In the genomic region with DNA sequence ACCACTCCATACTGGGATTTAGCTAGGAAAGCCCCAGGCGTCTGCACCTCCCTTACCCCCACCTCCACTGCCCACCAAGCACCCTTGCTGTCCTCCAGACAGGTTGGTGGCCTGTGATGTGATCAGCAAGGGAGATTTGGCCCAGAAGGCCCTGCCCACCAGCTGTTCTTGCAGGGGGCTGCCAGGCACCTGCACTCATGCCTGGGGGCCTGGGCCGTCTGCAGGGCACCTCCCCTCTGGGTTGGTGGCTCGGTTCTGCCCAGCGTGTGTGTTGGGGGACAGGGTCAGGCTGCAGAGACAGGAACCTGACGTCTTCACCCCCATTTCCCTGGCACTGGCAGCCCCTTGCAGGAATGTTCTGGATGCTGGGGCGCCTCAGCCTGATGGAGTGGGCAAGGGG, we compare ENCODE assay signal across 22 cellular contexts. TPM values are rescaled to one million over a fixed set of nuclear protein-coding genes. Genes with fewer than 3 reads are reported as not detected.
DNase-seq lines count a peak whose midpoint lies in the region; ATAC-seq and TF ChIP-seq lines count a peak whose summit lies in the region.
"Had no signal": no experiment of that assay in that cellular context is flagged by ENCODE, and none has a peak within 500 bp of the region (broad histone marks: within the 10 kb centered on the region; RNA-seq: fewer than 3 reads in every experiment).

No MANE protein-coding gene starts in this region.

- ATAC-seq in activated T-cell treated with anti-CD3 and anti-CD28 coated beads, Interleukin-2, amount 50 U/mL, for 4 hours = no peak
- ATAC-seq in HG02870 (IDR thresholded peaks at IDR 0.05; ENCODE audit: unreplicated experiment) = no peak
- ATAC-seq: A549, lower lobe of right lung had no signal

- no peak overlapping the region for H3K4me3 ChIP-seq in WERI-Rb-1 (ENCODE audit: low read depth, low read length)
- H3K4me3 ChIP-seq in stomach smooth muscle (ENCODE audit: low read length in 2 of 2) = no peak overlapping the region
- H3K4me3 ChIP-seq: A549, lower lobe of right lung had no signal

- H3K36me3 ChIP-seq in WERI-Rb-1 = peaks cover 3% of the 10 kb centered on the region; the same call in 1 of the 2 replicates
- H3K36me3 ChIP-seq in stomach smooth muscle (ENCODE audit: control insufficient read depth in 2 of 2, insufficient read depth in 2 of 2, low read length in 2 of 2) = peaks cover 0 to 2% of the 10 kb centered on the region in 2 donors
- H3K36me3 ChIP-seq: lower lobe of right lung had no signal

- no peak overlapping the region for H3K4me3 Mint-ChIP-seq in activated T-cell treated with anti-CD3 and anti-CD28 coated beads, Interleukin-2, amount 50 U/mL, for 24 hours
- no peak overlapping the region for H3K4me3 Mint-ChIP-seq in activated T-cell treated with anti-CD3 and anti-CD28 coated beads, Interleukin-2, amount 50 U/mL, for 4 hours
- H3K4me3 Mint-ChIP-seq in T-helper 2 cell treated with Interferon-gamma antibody and Interleukin-4, amounts not matched to agents 5 μg/mL and 100 μg/mL, for 36 hours = no peak overlapping the region
- H3K4me3 Mint-ChIP-seq: HFFc6 had no signal

- H3K27me3 ChIP-seq in WERI-Rb-1 (ENCODE audit: insufficient read depth, low read depth, severe bottlenecking) = no peaks in the 10 kb centered on the region
- no peaks in the 10 kb centered on the region for H3K27me3 ChIP-seq in layer of hippocampus (ENCODE audit: control insufficient read depth, insufficient read depth, low read length)
- no peaks in the 10 kb centered on the region for H3K27me3 ChIP-seq in stomach smooth muscle (ENCODE audit: control insufficient read depth in 1 of 2, insufficient read depth in 2 of 2, low read length in 2 of 2)

- no peak for TF ChIP-seq CTCF in WERI-Rb-1 (IDR thresholded peaks at IDR 0.05; ENCODE audit: low read depth, low read length)

- no peaks in the 10 kb centered on the region for H3K27me3 Mint-ChIP-seq in activated T-cell treated with anti-CD3 and anti-CD28 coated beads, Interleukin-2, amount 50 U/mL, for 24 hours
- no peaks in the 10 kb centered on the region for H3K27me3 Mint-ChIP-seq in activated T-cell treated with anti-CD3 and anti-CD28 coated beads, Interleukin-2, amount 50 U/mL, for 4 hours (ENCODE audit: low read depth)
- H3K27me3 Mint-ChIP-seq in T-helper 2 cell treated with Interferon-gamma antibody and Interleukin-4, amounts not matched to agents 5 μg/mL and 100 μg/mL, for 36 hours (ENCODE audit: low read depth) = no peaks in the 10 kb centered on the region

- no peaks in the 10 kb centered on the region for H3K9me3 Mint-ChIP-seq in activated T-cell treated with anti-CD3 and anti-CD28 coated beads, Interleukin-2, amount 50 U/mL, for 24 hours
- no peaks in the 10 kb centered on the region for H3K9me3 Mint-ChIP-seq in activated T-cell treated with anti-CD3 and anti-CD28 coated beads, Interleukin-2, amount 50 U/mL, for 4 hours
- H3K9me3 Mint-ChIP-seq in T-helper 2 cell treated with Interferon-gamma antibody and Interleukin-4, amounts not matched to agents 5 μg/mL and 100 μg/mL, for 36 hours = no peaks in the 10 kb centered on the region
- H3K9me3 Mint-ChIP-seq: HFFc6 had no signal

- DNase-seq in activated T-cell treated with anti-CD3 and anti-CD28 coated beads, Interleukin-2, amount 50 U/mL, for 24 hours = no peak
- no peak for DNase-seq in activated T-cell treated with anti-CD3 and anti-CD28 coated beads, Interleukin-2, amount 50 U/mL, for 4 hours
- DNase-seq in WERI-Rb-1 (peak; percentile 55), DMS 273 (lab: John Stamatoyannopoulos, UW; ENCODE audit: unreplicated experiment) (no peak)
- DNase-seq in T-helper 2 cell treated with Interferon-gamma antibody and Interleukin-4, amounts not matched to agents 5 μg/mL and 100 μg/mL, for 36 hours (ENCODE audit: low spot score) = no peak
- DNase-seq: activated CD4-positive, CD25-positive, alpha-beta regulatory T cell treated with anti-CD3 and anti-CD28 coated beads, Interleukin-2, amount 50 U/mL, for 72 hours; activated naive CD4-positive, alpha-beta T cell treated with Interleukin-2 at 50 U/mL for 16 hours; activated T-cell treated with anti-CD3 and anti-CD28 coated beads, Interleukin-2, amount 50 U/mL, for 48 hours; amygdala; cortex of kidney; HFFc6; Kasumi-1; lower lobe of right lung; MV-4-11; NCI-H510A; NK-92 treated with Interleukin-12 subunit alpha and Interleukin-12 subunit beta, amount 100 ng/mL, for 24 hours; SHP77 treated with DMSO at 0.1 percent for 48 hours; stimulated activated CD8-positive, alpha-beta memory T cell treated with anti-CD3 and anti-CD28 coated beads, Interleukin-4, amount 100 ng/mL, for 48 hours had no signal

- H3K9ac ChIP-seq in stomach smooth muscle (ENCODE audit: low read length in 2 of 2) = no peak overlapping the region

- peak overlapping the region; percentile 40 for H3K27ac ChIP-seq in WERI-Rb-1
- peak overlapping the region; percentile 35 for H3K27ac ChIP-seq in layer of hippocampus (ENCODE audit: low read depth, low read length)
- peak overlapping the region; percentile 37 for H3K27ac ChIP-seq in stomach smooth muscle (ENCODE audit: low read length)
- H3K27ac ChIP-seq: A549, lower lobe of right lung had no signal

- H3K9me3 ChIP-seq in WERI-Rb-1 (ENCODE audit: severe bottlenecking) = no peaks in the 10 kb centered on the region
- H3K9me3 ChIP-seq in stomach smooth muscle (ENCODE audit: control insufficient read depth in 2 of 2, low read length in 2 of 2) = no peaks in the 10 kb centered on the region
- H3K9me3 ChIP-seq: A549, lower lobe of right lung had no signal

- H3K4me1 ChIP-seq in stomach smooth muscle (ENCODE audit: control insufficient read depth, insufficient read depth, low read length) = peaks cover 70% of the 10 kb centered on the region

- H3K27ac Mint-ChIP-seq in activated T-cell treated with anti-CD3 and anti-CD28 coated beads, Interleukin-2, amount 50 U/mL, for 24 hours = peak overlapping the region; percentile 88
- no peak overlapping the region for H3K27ac Mint-ChIP-seq in T-helper 2 cell treated with Interferon-gamma antibody and Interleukin-4, amounts not matched to agents 5 μg/mL and 100 μg/mL, for 36 hours
- H3K27ac Mint-ChIP-seq: HFFc6 had no signal

- peaks cover 85% of the 10 kb centered on the region for H3K4me1 Mint-ChIP-seq in activated T-cell treated with anti-CD3 and anti-CD28 coated beads, Interleukin-2, amount 50 U/mL, for 24 hours (ENCODE audit: low read depth)
- H3K4me1 Mint-ChIP-seq in activated T-cell treated with anti-CD3 and anti-CD28 coated beads, Interleukin-2, amount 50 U/mL, for 4 hours (ENCODE audit: low read depth) = peaks cover 81% of the 10 kb centered on the region
- H3K4me1 Mint-ChIP-seq in T-helper 2 cell treated with Interferon-gamma antibody and Interleukin-4, amounts not matched to agents 5 μg/mL and 100 μg/mL, for 36 hours (ENCODE audit: low read depth) = peaks cover 46% of the 10 kb centered on the region

- H3K36me3 Mint-ChIP-seq in activated T-cell treated with anti-CD3 and anti-CD28 coated beads, Interleukin-2, amount 50 U/mL, for 24 hours (ENCODE audit: low read depth) = peaks cover 39% of the 10 kb centered on the region
- H3K36me3 Mint-ChIP-seq in activated T-cell treated with anti-CD3 and anti-CD28 coated beads, Interleukin-2, amount 50 U/mL, for 4 hours (ENCODE audit: insufficient read depth) = peaks cover 3% of the 10 kb centered on the region
- peaks cover 9% of the 10 kb centered on the region for H3K36me3 Mint-ChIP-seq in T-helper 2 cell treated with Interferon-gamma antibody and Interleukin-4, amounts not matched to agents 5 μg/mL and 100 μg/mL, for 36 hours (ENCODE audit: low read depth)

RNA-seq across cellular contexts. Expression of a gene that starts 5.8 kb away (rescaled TPM):
- 100 to 1,000 TPM in 2 of 3 donors, 10 to 100 TPM in 1; 89.2 to 106 (median 103) TPM for total RNA-seq in activated T-cell treated with anti-CD3 and anti-CD28 coated beads, Interleukin-2, amount 50 U/mL, for 4 hours
